10 cellular contexts compared by ENCODE assay signal in the genomic region with DNA sequence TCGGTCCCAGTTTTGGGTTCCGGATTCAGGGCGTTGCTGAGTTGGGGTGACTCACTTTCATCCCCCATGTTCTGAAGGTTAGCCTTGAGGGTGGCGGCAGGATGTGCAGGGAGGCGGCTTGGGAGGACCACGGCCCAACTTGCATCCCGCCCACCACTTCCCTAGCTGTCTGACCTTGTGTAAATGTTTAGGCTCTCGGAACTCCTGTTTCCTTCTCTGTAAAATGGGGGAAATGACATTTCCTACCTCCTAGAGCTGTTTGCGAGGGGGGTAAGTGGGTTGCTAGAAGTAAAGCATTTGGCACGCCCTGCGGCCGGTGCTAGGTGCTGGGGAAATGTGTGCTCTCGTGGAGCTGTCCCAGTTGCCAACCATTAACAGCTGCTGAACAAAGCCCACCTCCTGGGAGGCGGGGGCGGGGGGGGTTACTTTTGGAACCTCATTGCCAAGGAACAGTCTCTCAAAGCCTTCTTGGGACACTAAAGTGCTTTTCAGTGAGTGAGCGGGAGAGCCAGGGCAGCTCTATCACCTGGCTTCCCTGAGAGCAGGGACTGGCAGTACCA. TPM values are rescaled to one million over a fixed set of nuclear protein-coding genes. Genes with fewer than 3 reads are reported as not detected.
DNase-seq lines count a peak whose midpoint lies in the region; ATAC-seq and TF ChIP-seq lines count a peak whose summit lies in the region.
"Had no signal": no experiment of that assay in that cellular context is flagged by ENCODE, and none has a peak within 500 bp of the region (broad histone marks: within the 10 kb centered on the region; RNA-seq: fewer than 3 reads in every experiment).

No MANE protein-coding gene starts in this region.

- 89% methylated on average over 16 of the region's 16 CpGs for WGBS in HUES64

- ATAC-seq in left lung = peak; percentile 3
- no peak for ATAC-seq in stimulated activated naive CD8-positive, alpha-beta T cell treated with anti-CD3 and anti-CD28 coated beads, Interleukin-15, amount 100 ng/mL, for 72 hours
- no peak for ATAC-seq in GM19467 (IDR thresholded peaks at IDR 0.05; ENCODE audit: unreplicated experiment)
- no peak for ATAC-seq in GM18502 (IDR thresholded peaks at IDR 0.05; ENCODE audit: poor library complexity, unreplicated experiment)
- ATAC-seq: Panc1 had no signal

- DNase-seq in brain microvascular endothelial cell = no peak
- DNase-seq in left lung = peak in 1 of 2 donors; percentile 61
- no peak for DNase-seq in stimulated activated naive CD8-positive, alpha-beta T cell treated with anti-CD3 and anti-CD28 coated beads, Interleukin-15, amount 100 ng/mL, for 72 hours
- no peak for DNase-seq in foreskin melanocyte
- no peak for DNase-seq in inferior parietal cortex (ENCODE audit: extremely low spot score)
- DNase-seq: activated gamma-delta T cell treated with Interleukin-2 at 50 U/mL for 16 hours had no signal

- H3K36me3 ChIP-seq in HUES64 (ENCODE audit: insufficient read depth, low read length) (peaks cover 35% of the 10 kb centered on the region), brain microvascular endothelial cell (replicated peaks) (peaks cover 38% of the 10 kb centered on the region), left lung (peaks cover 0 to 48% of the 10 kb centered on the region in 2 donors)

- no peak overlapping the region; the same call in 1 of the 2 replicates for H3K9ac ChIP-seq in HUES64 (ENCODE audit: low read depth, low read length)

- H3K27ac Mint-ChIP-seq in stimulated activated naive CD8-positive, alpha-beta T cell treated with anti-CD3 and anti-CD28 coated beads, Interleukin-15, amount 100 ng/mL, for 72 hours = no peak overlapping the region

- H3K27me3 Mint-ChIP-seq in stimulated activated naive CD8-positive, alpha-beta T cell treated with anti-CD3 and anti-CD28 coated beads, Interleukin-15, amount 100 ng/mL, for 72 hours = no peaks in the 10 kb centered on the region

- H3K27ac ChIP-seq in HUES64 (ENCODE audit: low read depth, low read length) (no peak overlapping the region), brain microvascular endothelial cell (peak overlapping the region; percentile 96), left lung (peak overlapping the region; percentile 91 to 93)

- peak overlapping the region; percentile 26 to 75 for H3K4me3 Mint-ChIP-seq in stimulated activated naive CD8-positive, alpha-beta T cell treated with anti-CD3 and anti-CD28 coated beads, Interleukin-15, amount 100 ng/mL, for 72 hours

- H3K4me1 Mint-ChIP-seq in stimulated activated naive CD8-positive, alpha-beta T cell treated with anti-CD3 and anti-CD28 coated beads, Interleukin-15, amount 100 ng/mL, for 72 hours = peaks cover 89% of the 10 kb centered on the region

- TF ChIP-seq CTCF in brain microvascular endothelial cell (IDR thresholded peaks at IDR 0.05; ENCODE audit: low read depth, low read length, missing control alignments) (no peak), left lung (IDR thresholded peaks at IDR 0.05) (no peak)

- in situ Hi-C loops in brain microvascular endothelial cell (cut with HindIII; ENCODE audit: low pct_ligation_motif_present, low sequenced_read_pairs) = no loop called here

- H3K9me3 ChIP-seq in HUES64 (ENCODE audit: insufficient read depth, low read depth, low read length) (no peaks in the 10 kb centered on the region), left lung (no peaks in the 10 kb centered on the region)

- H3K4me3 ChIP-seq in HUES64 (ENCODE audit: low read length) = peak overlapping the region; percentile 66; the same call in 1 of the 2 replicates
- H3K4me3 ChIP-seq in brain microvascular endothelial cell (ENCODE audit: low read depth, low read length) = peak overlapping the region; percentile 65
- peak overlapping the region; percentile 30 to 59 for H3K4me3 ChIP-seq in left lung

- no peaks in the 10 kb centered on the region for H3K9me3 Mint-ChIP-seq in stimulated activated naive CD8-positive, alpha-beta T cell treated with anti-CD3 and anti-CD28 coated beads, Interleukin-15, amount 100 ng/mL, for 72 hours

- H3K4me1 ChIP-seq in HUES64 (ENCODE audit: insufficient read depth, low read length) = peaks cover 24% of the 10 kb centered on the region
- H3K4me1 ChIP-seq in left lung = peaks cover 41 to 91% of the 10 kb centered on the region in 2 donors

- H3K27me3 ChIP-seq in HUES64 (ENCODE audit: insufficient read depth, low read length) (no peaks in the 10 kb centered on the region), brain microvascular endothelial cell (replicated peaks) (no peaks in the 10 kb centered on the region), left lung (no peaks in the 10 kb centered on the region)

- intact Hi-C loops in left lung (cut with DNase I) = no loop called here

RNA-seq across cellular contexts. Expression of a gene that starts 27.5 kb away (rescaled TPM):
- polyA plus RNA-seq in HUES64 (2013, experiment 1 of 2) = 51.7 TPM
- 48.8 TPM for polyA plus RNA-seq in HUES64 (2013, experiment 2 of 2)
- total RNA-seq in left lung = 10 to 100 TPM; 34.8 to 56.9 TPM

RNA-seq across cellular contexts. Expression of a gene that starts 32.0 kb away (rescaled TPM):
- polyA plus RNA-seq in HUES64 (2013, experiment 1 of 2) = 9.7 TPM
- polyA plus RNA-seq in HUES64 (2013, experiment 2 of 2) = 10.2 TPM
- total RNA-seq in left lung = 10 to 100 TPM; 19.5 to 21.0 TPM

RNA-seq across cellular contexts. Expression of a gene that starts 32.9 kb away (rescaled TPM):
- 6.3 TPM for polyA plus RNA-seq in HUES64 (2013, experiment 1 of 2)
- 7.8 TPM for polyA plus RNA-seq in HUES64 (2013, experiment 2 of 2)
- 1 to 10 TPM; 7.7 to 8.0 TPM for total RNA-seq in left lung

RNA-seq across cellular contexts. Expression of a gene that starts 49.2 kb away (rescaled TPM):
- polyA plus RNA-seq in HUES64 (2013, experiment 1 of 2) = not detected
- not detected for polyA plus RNA-seq in HUES64 (2013, experiment 2 of 2)
- 100 to 1,000 TPM in 1 of 2 donors, 10 to 100 TPM in 1; 37.7 to 155 TPM for total RNA-seq in left lung
